24 cellular contexts compared by ENCODE assay signal in genomic region chr2:228469721-228470120, GRCh38.
"Had no signal": no experiment of that assay in that cellular context is flagged by ENCODE, and none has a peak within 500 bp of the region (broad histone marks: within the 10 kb centered on the region; RNA-seq: fewer than 3 reads in every experiment).

No MANE protein-coding gene starts in this region.

- H3K4me3 ChIP-seq: ascending aorta, body of pancreas, Peyer's patch, SJSA1 had no signal

- H3K9me3 ChIP-seq: ascending aorta, body of pancreas, Peyer's patch had no signal

- H3K27me3 ChIP-seq: ascending aorta, body of pancreas, Peyer's patch, SJSA1 had no signal

- H3K36me3 ChIP-seq: ascending aorta, Peyer's patch, SJSA1 had no signal

- ATAC-seq: activated CD4-positive, CD25-positive, alpha-beta regulatory T cell treated with anti-CD3 and anti-CD28 coated beads, Interleukin-2, amount 50 U/mL, for 24 hours; activated CD8-positive, alpha-beta T cell treated with anti-CD3 and anti-CD28 coated beads, Interleukin-2, amount 10 ng/mL, durations not matched to agents 7 days and 5 days; body of pancreas; SK-N-SH treated with all-trans-retinoic acid at 6 μM for 48 hours had no signal

- H3K4me1 ChIP-seq: ascending aorta, body of pancreas, Peyer's patch, SJSA1 had no signal

- DNase-seq: activated CD4-positive, alpha-beta T cell treated with anti-CD3 and anti-CD28 coated beads for 4 hours; activated CD8-positive, alpha-beta memory T cell treated with anti-CD3 and anti-CD28 coated beads, Interleukin-2, amount 50 U/mL, for 48 hours; activated CD8-positive, alpha-beta T cell treated with anti-CD3 and anti-CD28 coated beads, Interleukin-2, amount 10 ng/mL, durations not matched to agents 7 days and 5 days; activated naive CD4-positive, alpha-beta T cell treated with anti-CD3 and anti-CD28 coated beads, Interleukin-2, amount 50 U/mL, for 16 hours; activated naive CD8-positive, alpha-beta T cell treated with anti-CD3 and anti-CD28 coated beads, Interleukin-2, amount 10 ng/mL, durations not matched to agents 7 days and 5 days; activated T-cell treated with anti-CD3 and anti-CD28 coated beads, Interleukin-2, amount 50 U/mL, for 1 hour; body of pancreas; central memory CD4-positive, alpha-beta T cell; MM.1S; NCI-H1105; NCI-H1436; NCI-H1694 treated with DMSO at 0.1 percent for 48 hours; NCI-H2029 treated with DMSO at 0.1 percent for 48 hours; NCI-H510A treated with DMSO at 0.1 percent for 48 hours; NCI-H69; NK-92 treated with Interleukin-12 subunit alpha and Interleukin-12 subunit beta, amount 100 ng/mL, for 24 hours; Peyer's patch; Right ventricle myocardium superior; SW 1271 had no signal

- H3K27ac ChIP-seq: ascending aorta, body of pancreas, Peyer's patch, RWPE1, SJSA1 had no signal
